8 cellular contexts compared by ENCODE assay signal in genomic region chr20:63574156-63574828, GRCh38. TPM values are rescaled to one million over a fixed set of nuclear protein-coding genes. Genes with fewer than 3 reads are reported as not detected.
DNase-seq lines count a peak whose midpoint lies in the region; ATAC-seq and TF ChIP-seq lines count a peak whose summit lies in the region.

Gene HELZ2, minus strand, starts transcription at chr20:63574239. Its CDS starts 1,854 bp downstream, at chr20:63572385.

- peak in 53 of 76 experiments; percentile 10 to 75 (median 46) for DNase-seq in HUDEP-2 (lab: John Stamatoyannopoulos, UW; ENCODE audit: unreplicated experiment in 76 of 76)
- DNase-seq in RWPE1 (ENCODE audit: low spot score): peak; percentile 91
- peak; percentile 68 for DNase-seq in activated naive CD4-positive, alpha-beta T cell treated with Interleukin-2 at 50 U/mL for 16 hours
- peak; percentile 81 for DNase-seq in glomerular visceral epithelial cell (ENCODE audit: extremely low spot score)
- no peak for DNase-seq in omental fat pad (ENCODE audit: low spot score)
- DNase-seq in uterus: peak; percentile 78 to 79

- H3K27ac ChIP-seq in RWPE1: peak within 1 kb of the TSS; percentile 80
- H3K27ac ChIP-seq in uterus: peak within 1 kb of the TSS; percentile 63 to 78

- no peaks in the 10 kb centered on the region for H3K27me3 ChIP-seq in uterus

- CTCF ChIA-PET in RWPE1 (lab: Yijun Ruan, JAX): interaction anchor here (0.6 to 2.5 kb wide), 6 partner anchors 14 to 406 kb away, joined by 3 to 15 read pairs (median 4); partner anchors contain the start of genes PTK6 and SAMD10

- H3K4me1 ChIP-seq in uterus: peaks cover 0 to 6% of the 10 kb centered on the region in 2 donors

- POLR2A ChIA-PET in RWPE1 (lab: Yijun Ruan, JAX; ENCODE audit: low non-redundant PET): interaction anchor here (0.5 to 1.7 kb wide), 4 partner anchors 37 to 271 kb away, joined by 3 to 5 read pairs (median 4); partner anchors contain the start of genes PTK6 and RTEL1

- no peak for TF ChIP-seq CTCF in RWPE1 (conservative IDR thresholded peaks at IDR 0.05; ENCODE audit: low read depth)
- no peak for TF ChIP-seq CTCF in omental fat pad (IDR thresholded peaks at IDR 0.05)
- no peak for TF ChIP-seq CTCF in uterus (IDR thresholded peaks at IDR 0.05)

- no peaks in the 10 kb centered on the region for H3K9me3 ChIP-seq in uterus

- H3K36me3 ChIP-seq in uterus: no peaks in the 10 kb centered on the region

- intact Hi-C loops in uterus (cut with DNase I; ENCODE audit: low total_unique reads): no loop called here

- peak within 1 kb of the TSS; percentile 63 to 85 for H3K4me3 ChIP-seq in uterus

- ATAC-seq in omental fat pad (ENCODE audit: low FRiP score) (peak; percentile 77), GM18873 (IDR thresholded peaks at IDR 0.05; ENCODE audit: low FRiP score, unreplicated experiment) (no peak)

- TF ChIP-seq POLR2A in GM10847 (IDR thresholded peaks at IDR 0.05; ENCODE audit: extremely low read depth, insufficient read length) (peak; percentile 35), uterus (IDR thresholded peaks at IDR 0.05) (peak in 1 of 2 donors; percentile 41)

RNA-seq across cellular contexts. Expression of gene HELZ2, which starts in this region (rescaled TPM):
- total RNA-seq in omental fat pad (10 to 100 TPM; 12.1 to 58.1 (median 31.8) TPM), uterus (10 to 100 TPM in 3 of 4 donors, 1 to 10 TPM in 1; 3.5 to 41.9 (median 22.1) TPM)
